Comparison of ENCODE assay signal across 6 cellular contexts in the genomic region with DNA sequence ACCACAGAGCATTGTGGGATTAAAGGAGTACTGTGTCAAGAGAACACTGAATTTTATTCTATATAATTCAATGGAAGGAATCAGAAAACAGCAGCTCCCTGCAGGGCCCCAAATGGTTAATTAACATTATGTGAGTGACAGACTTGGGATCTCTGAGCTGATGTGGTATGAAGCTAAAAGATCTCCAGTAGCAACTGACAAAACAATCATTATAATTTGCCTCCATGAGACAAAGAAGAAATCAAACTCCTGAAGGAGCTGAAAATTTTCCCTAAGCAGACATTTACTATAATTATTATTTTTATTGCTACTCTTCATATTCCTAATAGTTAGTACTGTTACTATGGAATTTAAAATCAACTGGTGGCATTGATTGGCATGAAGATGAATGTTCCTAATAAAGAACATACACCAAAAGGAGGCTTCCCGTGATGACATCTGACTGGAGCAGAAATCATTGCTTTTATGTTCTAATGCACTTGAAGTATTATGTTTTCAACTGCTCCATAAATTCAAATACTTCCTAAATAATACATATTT.
"Had no signal": no experiment of that assay in that cellular context is flagged by ENCODE, and none has a peak within 500 bp of the region (broad histone marks: within the 10 kb centered on the region; RNA-seq: fewer than 3 reads in every experiment).

No MANE protein-coding gene starts in this region.

- DNase-seq: IMR-90, KG1 had no signal

- H3K4me2 ChIP-seq: KMS-11 had no signal

- H3K27ac ChIP-seq: HL-60, KMS-11 had no signal

- H3K9ac ChIP-seq: KMS-11 had no signal

- ATAC-seq: HepG2, K562 had no signal

- H3K4me3 ChIP-seq: K562 had no signal
